Comparison of ENCODE assay signal across 8 cellular contexts in genomic region chr3:10263549-10264363, GRCh38. TPM values are rescaled to one million over a fixed set of nuclear protein-coding genes. Genes with fewer than 3 reads are reported as not detected.
DNase-seq lines count a peak whose midpoint lies in the region; ATAC-seq and TF ChIP-seq lines count a peak whose summit lies in the region.

No MANE protein-coding gene starts in this region.

- peak; percentile 46 for DNase-seq in EL
- DNase-seq in NT2/D1 (ENCODE audit: low read depth, low spot score), result peak; percentile 18
- DNase-seq in activated T-helper 1 cell treated with anti-CD3 and anti-CD28 coated beads, Interleukin-2, amount 50 U/mL, for 16 hours (ENCODE audit: low read depth in 1 of 2, low spot score in 1 of 2), result peak; percentile 34 to 38
- no peak for DNase-seq in foreskin keratinocyte
- DNase-seq in sigmoid colon, result peak; percentile 57
- DNase-seq in GM20000 (ENCODE audit: low spot score), result no peak

- H3K4me1 ChIP-seq in NT2/D1 (ENCODE audit: insufficient read depth, insufficient read length) (peaks cover 2% of the 10 kb centered on the region), foreskin keratinocyte (no peaks in the 10 kb centered on the region), sigmoid colon (peaks cover 0 to 28% (median 11%) of the 10 kb centered on the region in 4 donors)

- no peaks in the 10 kb centered on the region for H3K9me3 ChIP-seq in NT2/D1 (ENCODE audit: insufficient read depth, low read length)
- H3K9me3 ChIP-seq in sigmoid colon, result no peaks in the 10 kb centered on the region

- peak overlapping the region; percentile 34 for H3K9ac ChIP-seq in NT2/D1 (ENCODE audit: insufficient read length, low read depth)

- ATAC-seq in foreskin keratinocyte (peak; percentile 91), GM21360 (IDR thresholded peaks at IDR 0.05; ENCODE audit: unreplicated experiment) (no peak), HG02840 (IDR thresholded peaks at IDR 0.05; ENCODE audit: low FRiP score, unreplicated experiment) (no peak)

- TF ChIP-seq EP300 in sigmoid colon (IDR thresholded peaks at IDR 0.05), result no peak

- peak; percentile 59 for TF ChIP-seq CTCF in foreskin keratinocyte (conservative IDR thresholded peaks at IDR 0.05)
- peak in 3 of 4 experiments; percentile 14 to 58 (median 41) for TF ChIP-seq CTCF in sigmoid colon (IDR thresholded peaks at IDR 0.05)
- TF ChIP-seq CTCF in GM20000 (IDR thresholded peaks at IDR 0.05; ENCODE audit: extremely low read depth, missing control alignments), result no peak

- intact Hi-C loops in sigmoid colon (cut with DNase I), result no loop called here

- H3K27me3 ChIP-seq in NT2/D1 (ENCODE audit: insufficient read depth, insufficient read length), result no peaks in the 10 kb centered on the region
- no peaks in the 10 kb centered on the region for H3K27me3 ChIP-seq in foreskin keratinocyte
- H3K27me3 ChIP-seq in sigmoid colon, result no peaks in the 10 kb centered on the region

- H3K4me3 ChIP-seq in NT2/D1 (ENCODE audit: insufficient read length, low read depth) (no peak overlapping the region), sigmoid colon (peak overlapping the region in 3 of 4 donors; percentile 8 to 23 (median 17))

- H3K27ac ChIP-seq in foreskin keratinocyte (no peak overlapping the region), sigmoid colon (peak overlapping the region; percentile 21 to 67 (median 52))

- no peak for TF ChIP-seq POLR2A in sigmoid colon (IDR thresholded peaks at IDR 0.05)

- WGBS in sigmoid colon, 2 donors, result 59 to 80% methylated on average over 12 of the region's 12 CpGs

- peaks cover 55% of the 10 kb centered on the region for H3K36me3 ChIP-seq in NT2/D1 (ENCODE audit: insufficient read depth, insufficient read length, low read length)
- peaks cover 0 to 52% (median 6%) of the 10 kb centered on the region in 4 donors for H3K36me3 ChIP-seq in sigmoid colon

RNA-seq across cellular contexts. Expression of gene TATDN2, which starts 15.5 kb away (rescaled TPM):
- total RNA-seq in foreskin keratinocyte (25.7 and 27.4 TPM in 2 replicates), sigmoid colon (10 to 100 TPM; 11.2 to 23.3 (median 12.6) TPM)
- polyA plus RNA-seq in foreskin keratinocyte (19.1 and 20.6 TPM in 2 replicates), sigmoid colon (10 to 100 TPM; 13.4 to 25.7 (median 17.4) TPM)

RNA-seq across cellular contexts. Expression of gene GHRL, which starts 29.0 kb away (rescaled TPM):
- not detected in 2 replicates for total RNA-seq in foreskin keratinocyte
- polyA plus RNA-seq in foreskin keratinocyte, result not detected in 2 replicates
- under 1 TPM in 2 of 4 donors, not detected in 2; 0.54 to 0.71 TPM for total RNA-seq in sigmoid colon
- 1 to 10 TPM in 1 of 3 donors, not detected in 2; 1.5 TPM for polyA plus RNA-seq in sigmoid colon

RNA-seq across cellular contexts. Expression of gene SEC13, which starts 57.2 kb away (rescaled TPM):
- total RNA-seq in foreskin keratinocyte (193 and 203 TPM in 2 replicates), sigmoid colon (10 to 100 TPM; 53.5 to 87.2 (median 67.1) TPM)
- polyA plus RNA-seq in foreskin keratinocyte (205 and 220 TPM in 2 replicates), sigmoid colon (100 to 1,000 TPM; 125 to 178 (median 134) TPM)

Comparison
In these comparisons a context has a peak if more than half of its experiments do, and no peak if none do; other contexts are left out.
1. DNase-seq: peak in EL (single experiment), NT2/D1 (single experiment), activated T-helper 1 cell treated with anti-CD3 and anti-CD28 coated beads, Interleukin-2, amount 50 U/mL, for 16 hours (2 of 2) and sigmoid colon (single experiment); none in foreskin keratinocyte (0 of 2) and GM20000 (single experiment).